In the genomic region with DNA sequence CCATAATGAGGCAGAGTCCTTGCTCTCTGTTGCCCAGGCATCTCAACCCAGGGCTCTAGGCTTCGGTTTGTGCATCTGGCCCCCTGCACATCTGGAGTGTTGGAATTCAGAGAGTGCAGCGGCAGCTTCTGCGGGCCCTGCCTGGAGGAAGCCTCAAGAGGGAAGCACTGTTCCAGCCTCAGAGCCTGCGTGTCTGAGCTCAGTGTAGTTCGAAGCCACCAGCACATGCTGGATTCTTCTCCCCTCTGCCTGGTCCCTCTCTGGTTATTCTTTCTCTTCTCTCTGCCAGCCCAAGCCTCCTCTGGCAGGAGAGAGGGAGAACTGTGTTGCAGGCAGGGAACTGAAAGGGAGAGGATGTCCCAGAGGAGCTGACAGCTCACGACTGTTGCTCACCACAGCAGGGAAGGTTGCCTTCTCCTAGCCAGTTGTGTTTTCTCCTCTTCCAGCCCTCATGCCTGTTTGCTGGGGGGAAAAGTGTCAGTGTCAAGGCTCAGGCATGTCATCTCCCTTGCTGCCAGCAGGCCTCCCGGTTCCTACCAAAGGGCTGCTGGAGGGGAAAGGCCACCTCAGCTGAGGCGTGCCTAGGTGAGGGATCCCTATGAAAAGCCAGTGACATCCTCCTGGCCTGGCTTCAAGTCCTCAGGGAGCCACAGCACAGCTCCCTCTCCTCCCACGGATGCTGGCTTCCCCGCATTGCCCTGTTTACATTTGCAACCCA, we compare ENCODE assay signal across 19 cellular contexts.
A peak's percentile ranks its signal among the peaks of the same experiment; 100 is the strongest.
DNase-seq lines count a peak whose midpoint lies in the region; ATAC-seq and TF ChIP-seq lines count a peak whose summit lies in the region.
"Had no signal": no experiment of that assay in that cellular context is flagged by ENCODE, and none has a peak within 500 bp of the region (broad histone marks: within the 10 kb centered on the region; RNA-seq: fewer than 3 reads in every experiment).

No MANE protein-coding gene starts in this region.

- H3K36me3 Mint-ChIP-seq in endodermal cell (ENCODE audit: low read depth) (no peaks in the 10 kb centered on the region), progenitor cell of endocrine pancreas (ENCODE audit: insufficient read depth) (no peaks in the 10 kb centered on the region)
- H3K36me3 Mint-ChIP-seq: activated CD4-positive, alpha-beta memory T cell treated with anti-CD3 and anti-CD28 coated beads for 36 hours had no signal

- no peak overlapping the region for H3K27ac ChIP-seq in endodermal cell (ENCODE audit: low read depth, low read length)
- H3K27ac ChIP-seq: HL-60, KMS-11, tibial artery had no signal

- H3K9me3 Mint-ChIP-seq in endodermal cell (peaks cover 3% of the 10 kb centered on the region), progenitor cell of endocrine pancreas (ENCODE audit: low read depth) (no peaks in the 10 kb centered on the region)
- H3K9me3 Mint-ChIP-seq: activated CD4-positive, alpha-beta memory T cell treated with anti-CD3 and anti-CD28 coated beads for 36 hours; activated T-helper 1 cell treated with anti-CD3 and anti-CD28 coated beads, Interleukin-12 subunit alpha, Interleukin-12 subunit beta, Interleukin-2, Interleukin-4 antibody, amounts not matched to agents 30 ng/mL and 10 ng/mL and 1 ng/mL, durations not matched to agents 14 hours and 24 hours and 36 hours had no signal

- H3K4me1 Mint-ChIP-seq in endodermal cell: peaks cover 9% of the 10 kb centered on the region
- H3K4me1 Mint-ChIP-seq in progenitor cell of endocrine pancreas (ENCODE audit: low read depth): peaks cover 43% of the 10 kb centered on the region

- 70 to 72% methylated on average over 2 to 10 of the region's 10 CpGs for WGBS in endodermal cell (ENCODE audit: insufficient coverage in 1 of 2, insufficient read length in 1 of 2), 2 experiments

- H3K4me3 Mint-ChIP-seq in endodermal cell: no peak overlapping the region
- H3K4me3 Mint-ChIP-seq in progenitor cell of endocrine pancreas (ENCODE audit: low read depth): no peak overlapping the region
- H3K4me3 Mint-ChIP-seq: activated CD4-positive, alpha-beta memory T cell treated with anti-CD3 and anti-CD28 coated beads for 36 hours; activated T-helper 1 cell treated with anti-CD3 and anti-CD28 coated beads, Interleukin-12 subunit alpha, Interleukin-12 subunit beta, Interleukin-2, Interleukin-4 antibody, amounts not matched to agents 30 ng/mL and 10 ng/mL and 1 ng/mL, durations not matched to agents 14 hours and 24 hours and 36 hours had no signal

- H3K4me1 ChIP-seq in endodermal cell (ENCODE audit: control insufficient read depth, insufficient read depth, low read length): no peaks in the 10 kb centered on the region

- H3K27me3 ChIP-seq in endodermal cell (ENCODE audit: control insufficient read depth, insufficient read depth, low read length, poor library complexity, severe bottlenecking): peaks cover 9% of the 10 kb centered on the region
- H3K27me3 ChIP-seq: tibial artery had no signal

- peak; percentile 55 for DNase-seq in DMS53 (lab: John Stamatoyannopoulos, UW)
- no peak for DNase-seq in DMS53 treated with DMSO at 0.1 percent for 48 hours (lab: John Stamatoyannopoulos, UW; ENCODE audit: unreplicated experiment)
- DNase-seq in MV-4-11 (lab: John Stamatoyannopoulos, UW): peak; percentile 12
- DNase-seq in endodermal cell: peak; percentile 71
- no peak for DNase-seq in progenitor cell of endocrine pancreas (ENCODE audit: low spot score, unreplicated experiment)
- no peak for DNase-seq in NCI-H748 (lab: John Stamatoyannopoulos, UW; ENCODE audit: unreplicated experiment)
- DNase-seq in cardiac septum (ENCODE audit: low spot score): no peak
- DNase-seq: 8988T; activated CD4-positive, alpha-beta memory T cell treated with anti-CD3 and anti-CD28 coated beads for 36 hours; amygdala; glutamatergic neuron; midbrain; NCI-H1436; stimulated activated CD4-positive, alpha-beta T cell treated with anti-CD3 and anti-CD28 coated beads, Interleukin-4, amount 100 ng/mL, for 1 hour; tibial artery had no signal

- H3K27ac Mint-ChIP-seq in endodermal cell (no peak overlapping the region), progenitor cell of endocrine pancreas (no peak overlapping the region)
- H3K27ac Mint-ChIP-seq: activated CD4-positive, alpha-beta memory T cell treated with anti-CD3 and anti-CD28 coated beads for 36 hours; activated T-helper 1 cell treated with anti-CD3 and anti-CD28 coated beads, Interleukin-12 subunit alpha, Interleukin-12 subunit beta, Interleukin-2, Interleukin-4 antibody, amounts not matched to agents 30 ng/mL and 10 ng/mL and 1 ng/mL, durations not matched to agents 14 hours and 24 hours and 36 hours had no signal

- no peak overlapping the region for H3K9ac ChIP-seq in endodermal cell (ENCODE audit: extremely low read depth, low read length, poor library complexity, severe bottlenecking)
- H3K9ac ChIP-seq: KMS-11 had no signal

- H3K27me3 Mint-ChIP-seq in endodermal cell (ENCODE audit: insufficient read depth) (peaks cover 4% of the 10 kb centered on the region), progenitor cell of endocrine pancreas (peaks cover 16% of the 10 kb centered on the region)
- H3K27me3 Mint-ChIP-seq: activated CD4-positive, alpha-beta memory T cell treated with anti-CD3 and anti-CD28 coated beads for 36 hours had no signal

- no peaks in the 10 kb centered on the region for H3K36me3 ChIP-seq in endodermal cell (ENCODE audit: control insufficient read depth, insufficient read depth, low read length)
- H3K36me3 ChIP-seq: tibial artery had no signal

- peaks cover 8% of the 10 kb centered on the region for H3K9me3 ChIP-seq in endodermal cell (ENCODE audit: control insufficient read depth, low read length)
- H3K9me3 ChIP-seq: tibial artery had no signal

- TF ChIP-seq CTCF in endodermal cell (conservative IDR thresholded peaks at IDR 0.05) (peak; percentile 59), progenitor cell of endocrine pancreas (IDR thresholded peaks at IDR 0.05; ENCODE audit: unreplicated experiment) (peak; percentile 6)

- H3K4me3 ChIP-seq in endodermal cell (ENCODE audit: low read length): no peak overlapping the region
- H3K4me3 ChIP-seq: tibial artery had no signal

- ATAC-seq in HG02840 (IDR thresholded peaks at IDR 0.05; ENCODE audit: low FRiP score, unreplicated experiment): no peak

- intact Hi-C loops in cardiac septum (cut with DNase I): no loop called here

Comparison
In these comparisons a context has a peak if more than half of its experiments do, and no peak if none do; other contexts are left out.
1. DNase-seq: peak in DMS53 (single experiment), MV-4-11 (single experiment) and endodermal cell (single experiment); none in DMS53 treated with DMSO at 0.1 percent for 48 hours (single experiment), progenitor cell of endocrine pancreas (single experiment), NCI-H748 (single experiment) and cardiac septum (single experiment).